Comparison of ENCODE assay signal across 25 cellular contexts in genomic region chr13:32021785-32022184, GRCh38. TPM values are rescaled to one million over a fixed set of nuclear protein-coding genes. Genes with fewer than 3 reads are reported as not detected.
A peak's percentile ranks its signal among the peaks of the same experiment; 100 is the strongest.
DNase-seq lines count a peak whose midpoint lies in the region; ATAC-seq and TF ChIP-seq lines count a peak whose summit lies in the region.
"Had no signal": no experiment of that assay in that cellular context is flagged by ENCODE, and none has a peak within 500 bp of the region (broad histone marks: within the 10 kb centered on the region; RNA-seq: fewer than 3 reads in every experiment).

No MANE protein-coding gene starts in this region.

- POLR2A ChIA-PET in activated CD8-positive, alpha-beta T cell treated with anti-CD3 and anti-CD28 coated beads, Interleukin-2, amount 10 ng/mL, durations not matched to agents 7 days and 5 days (lab: Charles Lee), result no interaction called here

- H3K27ac Mint-ChIP-seq in glutamatergic neuron (ENCODE audit: unreplicated experiment) (peak overlapping the region; percentile 56), nephron progenitor cell (peak overlapping the region; percentile 6)
- H3K27ac Mint-ChIP-seq in activated CD8-positive, alpha-beta T cell treated with anti-CD3 and anti-CD28 coated beads, Interleukin-2, amount 10 ng/mL, durations not matched to agents 7 days and 5 days, result no peak overlapping the region
- H3K27ac Mint-ChIP-seq: activated naive CD4-positive, alpha-beta T cell treated with anti-CD3 and anti-CD28 coated beads, Interleukin-2, amount 50 U/mL, for 24 hours; CD8-positive, alpha-beta memory T cell; memory B cell; T-helper 2 cell treated with Interferon-gamma antibody and Interleukin-4, amounts not matched to agents 5 μg/mL and 100 μg/mL, for 36 hours; WTC11 had no signal

- DNase-seq in A172 (ENCODE audit: low spot score) (peak; percentile 70), M059J (ENCODE audit: low read depth) (peak; percentile 47), glutamatergic neuron (no peak), nephron progenitor cell (no peak), NAMALWA (ENCODE audit: low spot score) (no peak), NOMO-1 (lab: John Stamatoyannopoulos, UW; ENCODE audit: unreplicated experiment in 2 of 2) (no peak)
- DNase-seq in activated CD8-positive, alpha-beta T cell treated with anti-CD3 and anti-CD28 coated beads, Interleukin-2, amount 10 ng/mL, durations not matched to agents 7 days and 5 days, result no peak
- DNase-seq: 8988T; activated CD4-positive, alpha-beta T cell treated with anti-CD3 and anti-CD28 coated beads, Interleukin-2, amount 50 U/mL, for 1 hour; activated CD8-positive, alpha-beta memory T cell treated with anti-CD3 and anti-CD28 coated beads, Interleukin-2, amount 50 U/mL, for 4 hours; CD8-positive, alpha-beta memory T cell; cerebellar nuclear complex; NCI-H187; NCI-H526 treated with DMSO at 0.1 percent for 48 hours; occipital lobe; RPMI8226; SK-N-SH; stimulated activated CD4-positive, alpha-beta T cell treated with anti-CD3 and anti-CD28 coated beads, Interleukin-12 subunit alpha, Interleukin-12 subunit beta, amount 100 ng/mL, for 4 hours; stimulated activated naive CD8-positive, alpha-beta T cell treated with anti-CD3 and anti-CD28 coated beads, Interleukin-15, Interleukin-2, amounts not matched to agents 100 U/mL and 50 U/mL, for 24 hours had no signal

- no peak for ATAC-seq in HG03196 (IDR thresholded peaks at IDR 0.05; ENCODE audit: unreplicated experiment)
- ATAC-seq in activated CD8-positive, alpha-beta T cell treated with anti-CD3 and anti-CD28 coated beads, Interleukin-2, amount 10 ng/mL, durations not matched to agents 7 days and 5 days, result no peak
- ATAC-seq: stimulated activated naive CD8-positive, alpha-beta T cell treated with anti-CD3 and anti-CD28 coated beads, Interleukin-15, Interleukin-2, amounts not matched to agents 100 U/mL and 50 U/mL, for 24 hours; WTC11 had no signal

- H3K4me3 Mint-ChIP-seq in glutamatergic neuron (ENCODE audit: unreplicated experiment) (no peak overlapping the region), nephron progenitor cell (no peak overlapping the region)
- no peak overlapping the region for H3K4me3 Mint-ChIP-seq in activated CD8-positive, alpha-beta T cell treated with anti-CD3 and anti-CD28 coated beads, Interleukin-2, amount 10 ng/mL, durations not matched to agents 7 days and 5 days
- H3K4me3 Mint-ChIP-seq: activated naive CD4-positive, alpha-beta T cell treated with anti-CD3 and anti-CD28 coated beads, Interleukin-2, amount 50 U/mL, for 24 hours; B cell; CD8-positive, alpha-beta memory T cell; memory B cell; T-helper 2 cell treated with Interferon-gamma antibody and Interleukin-4, amounts not matched to agents 5 μg/mL and 100 μg/mL, for 36 hours; WTC11 had no signal

- H3K36me3 Mint-ChIP-seq in glutamatergic neuron (ENCODE audit: unreplicated experiment), result no peaks in the 10 kb centered on the region
- H3K36me3 Mint-ChIP-seq in nephron progenitor cell (ENCODE audit: low read depth), result no peaks in the 10 kb centered on the region
- H3K36me3 Mint-ChIP-seq in activated CD8-positive, alpha-beta T cell treated with anti-CD3 and anti-CD28 coated beads, Interleukin-2, amount 10 ng/mL, durations not matched to agents 7 days and 5 days (ENCODE audit: low read depth), result no peaks in the 10 kb centered on the region
- H3K36me3 Mint-ChIP-seq: activated naive CD4-positive, alpha-beta T cell treated with anti-CD3 and anti-CD28 coated beads, Interleukin-2, amount 50 U/mL, for 24 hours; CD8-positive, alpha-beta memory T cell; memory B cell; WTC11 had no signal

- no peak for TF ChIP-seq CTCF in glutamatergic neuron (IDR thresholded peaks at IDR 0.05; ENCODE audit: partially characterized antibody, unreplicated experiment)
- TF ChIP-seq CTCF in nephron progenitor cell (IDR thresholded peaks at IDR 0.05), result no peak

- H3K4me1 Mint-ChIP-seq in glutamatergic neuron (ENCODE audit: low read depth, unreplicated experiment) (peaks cover 24% of the 10 kb centered on the region), nephron progenitor cell (peaks cover 16% of the 10 kb centered on the region)
- no peaks in the 10 kb centered on the region for H3K4me1 Mint-ChIP-seq in activated CD8-positive, alpha-beta T cell treated with anti-CD3 and anti-CD28 coated beads, Interleukin-2, amount 10 ng/mL, durations not matched to agents 7 days and 5 days (ENCODE audit: low read depth)
- H3K4me1 Mint-ChIP-seq: activated naive CD4-positive, alpha-beta T cell treated with anti-CD3 and anti-CD28 coated beads, Interleukin-2, amount 50 U/mL, for 24 hours; B cell; CD8-positive, alpha-beta memory T cell; memory B cell had no signal

- H3K27me3 Mint-ChIP-seq in glutamatergic neuron (ENCODE audit: unreplicated experiment), result no peaks in the 10 kb centered on the region
- peaks cover 3% of the 10 kb centered on the region for H3K27me3 Mint-ChIP-seq in nephron progenitor cell (ENCODE audit: low read depth, poor library complexity)
- H3K27me3 Mint-ChIP-seq in activated CD8-positive, alpha-beta T cell treated with anti-CD3 and anti-CD28 coated beads, Interleukin-2, amount 10 ng/mL, durations not matched to agents 7 days and 5 days (ENCODE audit: low read depth), result peaks cover 2% of the 10 kb centered on the region
- H3K27me3 Mint-ChIP-seq: activated naive CD4-positive, alpha-beta T cell treated with anti-CD3 and anti-CD28 coated beads, Interleukin-2, amount 50 U/mL, for 24 hours; B cell had no signal

- CTCF ChIA-PET in activated CD8-positive, alpha-beta T cell treated with anti-CD3 and anti-CD28 coated beads, Interleukin-2, amount 10 ng/mL, durations not matched to agents 7 days and 5 days (lab: Charles Lee), result no interaction called here

- H3K9me3 Mint-ChIP-seq in glutamatergic neuron (ENCODE audit: unreplicated experiment) (peaks cover 4% of the 10 kb centered on the region), nephron progenitor cell (no peaks in the 10 kb centered on the region)
- H3K9me3 Mint-ChIP-seq in activated CD8-positive, alpha-beta T cell treated with anti-CD3 and anti-CD28 coated beads, Interleukin-2, amount 10 ng/mL, durations not matched to agents 7 days and 5 days (ENCODE audit: insufficient read depth), result no peaks in the 10 kb centered on the region
- H3K9me3 Mint-ChIP-seq: activated naive CD4-positive, alpha-beta T cell treated with anti-CD3 and anti-CD28 coated beads, Interleukin-2, amount 50 U/mL, for 24 hours; CD8-positive, alpha-beta memory T cell; memory B cell; T-helper 2 cell treated with Interferon-gamma antibody and Interleukin-4, amounts not matched to agents 5 μg/mL and 100 μg/mL, for 36 hours; WTC11 had no signal

RNA-seq across cellular contexts. Expression of gene FRY, which starts 9.8 kb away (rescaled TPM):
- 0.21 and 0.62 TPM in 2 replicates for total RNA-seq in A172 (2014; rRNA removed; shearing (Covaris generic))
- total RNA-seq in M059J (2014; rRNA removed; shearing (Covaris generic)), result 2.4 and 5.7 TPM in 2 replicates
- 83.6 TPM for total RNA-seq in glutamatergic neuron (ENCODE audit: unreplicated experiment)
- 1 to 10 TPM in 1 of 2 experiments, under 1 TPM in 1; 0.47 to 1.4 TPM for total RNA-seq in activated CD8-positive, alpha-beta T cell treated with anti-CD3 and anti-CD28 coated beads, Interleukin-2, amount 10 ng/mL, durations not matched to agents 7 days and 5 days

Comparison
In these comparisons a context has a peak if more than half of its experiments do, and no peak if none do; other contexts are left out.
1. DNase-seq: peak in A172 (single experiment) and M059J (single experiment); none in glutamatergic neuron (single experiment), nephron progenitor cell (single experiment), NAMALWA (single experiment), NOMO-1 (0 of 2) and activated CD8-positive, alpha-beta T cell treated with anti-CD3 and anti-CD28 coated beads, Interleukin-2, amount 10 ng/mL, durations not matched to agents 7 days and 5 days (single experiment).
2. RNA of gene FRY, which starts 9.8 kb away (total RNA-seq): 83.6 TPM in glutamatergic neuron (single experiment); 2.4 to 5.7 TPM in M059J, 0.47 to 1.4 TPM in activated CD8-positive, alpha-beta T cell treated with anti-CD3 and anti-CD28 coated beads, Interleukin-2, amount 10 ng/mL, durations not matched to agents 7 days and 5 days and 0.21 to 0.62 TPM in A172; every median in the first group is over 10 times any median in the second.